In genomic region chr2:179031731-179032408, GRCh38 we compare ENCODE assay signal across 8 cellular contexts. TPM values are rescaled to one million over a fixed set of nuclear protein-coding genes. Genes with fewer than 3 reads are reported as not detected.
DNase-seq lines count a peak whose midpoint lies in the region; ATAC-seq and TF ChIP-seq lines count a peak whose summit lies in the region.

No MANE protein-coding gene starts in this region.

- H4K20me1 ChIP-seq in BLaER1 treated with 17β-estradiol and CSF1 and Interleukin-3, amounts not matched to agents 10 nM and 100 nM, result no peaks in the 10 kb centered on the region

- DNase-seq in activated CD8-positive, alpha-beta T cell treated with anti-CD3 and anti-CD28 coated beads, Interleukin-2, amount 10 ng/mL, durations not matched to agents 7 days and 5 days, result peak; percentile 50
- DNase-seq in NCI-H1417 (lab: John Stamatoyannopoulos, UW) (no peak), right lobe of liver (no peak), nucleus accumbens (lab: John Stamatoyannopoulos, UW) (no peak)

- H3K9me3 ChIP-seq in BLaER1 treated with 17β-estradiol and CSF1 and Interleukin-3, amounts not matched to agents 10 nM and 100 nM (replicated peaks in 1 of 11), result peaks cover 10 to 17% (median 15%) of the 10 kb centered on the region in 11 experiments; a peak in 18 of 22 replicates
- H3K9me3 ChIP-seq in skeletal muscle satellite cell (replicated peaks; ENCODE audit: low read length), result peaks cover 4% of the 10 kb centered on the region
- H3K9me3 ChIP-seq in right lobe of liver, result no peaks in the 10 kb centered on the region

- no peak overlapping the region for H3K4me3 ChIP-seq in BLaER1 treated with 17β-estradiol and CSF1 and Interleukin-3, amounts not matched to agents 10 nM and 100 nM
- H3K4me3 ChIP-seq in skeletal muscle satellite cell (ENCODE audit: low read length) (no peak overlapping the region), right lobe of liver (no peak overlapping the region)

- peak; percentile 98 for ATAC-seq in GM19035 (IDR thresholded peaks at IDR 0.05; ENCODE audit: unreplicated experiment)
- peak; percentile 98 for ATAC-seq in HG03135 (IDR thresholded peaks at IDR 0.05; ENCODE audit: unreplicated experiment)
- peak; percentile 89 for ATAC-seq in activated CD8-positive, alpha-beta T cell treated with anti-CD3 and anti-CD28 coated beads, Interleukin-2, amount 10 ng/mL, durations not matched to agents 7 days and 5 days
- no peak for ATAC-seq in right lobe of liver

- peaks cover 41% of the 10 kb centered on the region for H3K4me1 Mint-ChIP-seq in activated CD8-positive, alpha-beta T cell treated with anti-CD3 and anti-CD28 coated beads, Interleukin-2, amount 10 ng/mL, durations not matched to agents 7 days and 5 days (ENCODE audit: low read depth)

- POLR2A ChIA-PET in activated CD8-positive, alpha-beta T cell treated with anti-CD3 and anti-CD28 coated beads, Interleukin-2, amount 10 ng/mL, durations not matched to agents 7 days and 5 days (lab: Charles Lee), result interaction anchor here (0.8 to 2.2 kb wide), 8 partner anchors 10 to 160 kb away, joined by 3 to 20 read pairs (median 4); partner anchors contain the start of gene CCDC141

- H3K36me3 Mint-ChIP-seq in activated CD8-positive, alpha-beta T cell treated with anti-CD3 and anti-CD28 coated beads, Interleukin-2, amount 10 ng/mL, durations not matched to agents 7 days and 5 days (ENCODE audit: low read depth), result peaks cover 36% of the 10 kb centered on the region

- no peaks in the 10 kb centered on the region for H3K27me3 ChIP-seq in BLaER1 treated with 17β-estradiol and CSF1 and Interleukin-3, amounts not matched to agents 10 nM and 100 nM
- H3K27me3 ChIP-seq in skeletal muscle satellite cell (ENCODE audit: control insufficient read depth, insufficient read depth, low read length), result no peaks in the 10 kb centered on the region
- H3K27me3 ChIP-seq in right lobe of liver, result no peaks in the 10 kb centered on the region

- CTCF ChIA-PET in activated CD8-positive, alpha-beta T cell treated with anti-CD3 and anti-CD28 coated beads, Interleukin-2, amount 10 ng/mL, durations not matched to agents 7 days and 5 days (lab: Charles Lee), result interaction anchor here (0.9 to 5.9 kb wide), 8 partner anchors 11 to 213 kb away, joined by 3 to 70 read pairs (median 7); partner anchors contain the start of gene CCDC141

- H3K27ac Mint-ChIP-seq in activated CD8-positive, alpha-beta T cell treated with anti-CD3 and anti-CD28 coated beads, Interleukin-2, amount 10 ng/mL, durations not matched to agents 7 days and 5 days, result peak overlapping the region; percentile 97

- H3K27ac ChIP-seq in BLaER1 treated with 17β-estradiol and CSF1 and Interleukin-3, amounts not matched to agents 10 nM and 100 nM, result peak overlapping the region in 5 of 11 experiments; percentile 17 to 38 (median 30); a peak in 6 of 22 replicates
- H3K27ac ChIP-seq in right lobe of liver, result no peak overlapping the region

- H3K4me3 Mint-ChIP-seq in activated CD8-positive, alpha-beta T cell treated with anti-CD3 and anti-CD28 coated beads, Interleukin-2, amount 10 ng/mL, durations not matched to agents 7 days and 5 days, result peak overlapping the region; percentile 76

- no peak for TF ChIP-seq POLR2A in right lobe of liver (IDR thresholded peaks at IDR 0.05)

- TF ChIP-seq CTCF in right lobe of liver (IDR thresholded peaks at IDR 0.05), result no peak

- peaks cover 10 to 19% (median 14%) of the 10 kb centered on the region in 10 experiments for H3K4me1 ChIP-seq in BLaER1 treated with 17β-estradiol and CSF1 and Interleukin-3, amounts not matched to agents 10 nM and 100 nM
- peaks cover 15% of the 10 kb centered on the region for H3K4me1 ChIP-seq in skeletal muscle satellite cell (ENCODE audit: control insufficient read depth, insufficient read depth, low read length)
- H3K4me1 ChIP-seq in right lobe of liver, result no peaks in the 10 kb centered on the region

- peak overlapping the region; percentile 46 to 77 (median 67) for H3K4me2 ChIP-seq in BLaER1 treated with 17β-estradiol and CSF1 and Interleukin-3, amounts not matched to agents 10 nM and 100 nM
- peak overlapping the region; percentile 6 for H3K4me2 ChIP-seq in skeletal muscle satellite cell (ENCODE audit: low read length)

- H3K27me3 Mint-ChIP-seq in activated CD8-positive, alpha-beta T cell treated with anti-CD3 and anti-CD28 coated beads, Interleukin-2, amount 10 ng/mL, durations not matched to agents 7 days and 5 days (ENCODE audit: low read depth), result no peaks in the 10 kb centered on the region

- 27% methylated on average over 2 of the region's 2 CpGs for WGBS in right lobe of liver (ENCODE audit: insufficient coverage, low coverage, low lambda C conversion rate, missing lambda C conversion rate)

- intact Hi-C loops in right lobe of liver (cut with DNase I), result no loop called here

- peaks cover 20% of the 10 kb centered on the region for H3K9me3 Mint-ChIP-seq in activated CD8-positive, alpha-beta T cell treated with anti-CD3 and anti-CD28 coated beads, Interleukin-2, amount 10 ng/mL, durations not matched to agents 7 days and 5 days (ENCODE audit: insufficient read depth)

- no peaks in the 10 kb centered on the region for H3K36me3 ChIP-seq in BLaER1 treated with 17β-estradiol and CSF1 and Interleukin-3, amounts not matched to agents 10 nM and 100 nM
- H3K36me3 ChIP-seq in skeletal muscle satellite cell (ENCODE audit: insufficient read depth, low read length) (no peaks in the 10 kb centered on the region), right lobe of liver (no peaks in the 10 kb centered on the region)

- no peak overlapping the region for H3K9ac ChIP-seq in BLaER1 treated with 17β-estradiol and CSF1 and Interleukin-3, amounts not matched to agents 10 nM and 100 nM
- H3K9ac ChIP-seq in skeletal muscle satellite cell (ENCODE audit: low read depth, low read length), result no peak overlapping the region

RNA-seq across cellular contexts. Expression of gene CCDC141, which starts 18.1 kb away (rescaled TPM):
- total RNA-seq in activated CD8-positive, alpha-beta T cell treated with anti-CD3 and anti-CD28 coated beads, Interleukin-2, amount 10 ng/mL, durations not matched to agents 7 days and 5 days, result 10 to 100 TPM; 17.0 to 19.5 TPM
- total RNA-seq in skeletal muscle satellite cell (2012; rRNA removed), result under 0.01 and 1.7 TPM in 2 replicates
- under 1 TPM; 0.20 to 0.98 (median 0.58) TPM for total RNA-seq in right lobe of liver

Comparison
In these comparisons a context has a peak if more than half of its experiments do, and no peak if none do; other contexts are left out.
1. ATAC-seq: peak in GM19035 (single experiment), HG03135 (single experiment) and activated CD8-positive, alpha-beta T cell treated with anti-CD3 and anti-CD28 coated beads, Interleukin-2, amount 10 ng/mL, durations not matched to agents 7 days and 5 days (single experiment); none in right lobe of liver (0 of 4).
2. RNA of gene CCDC141, which starts 18.1 kb away (total RNA-seq): 17.0 to 19.5 TPM in activated CD8-positive, alpha-beta T cell treated with anti-CD3 and anti-CD28 coated beads, Interleukin-2, amount 10 ng/mL, durations not matched to agents 7 days and 5 days; 0.20 to 0.98 TPM in right lobe of liver; every median in the first group is over 4 times any median in the second.